ENCODE assay signal across 8 cellular contexts in the genomic region with DNA sequence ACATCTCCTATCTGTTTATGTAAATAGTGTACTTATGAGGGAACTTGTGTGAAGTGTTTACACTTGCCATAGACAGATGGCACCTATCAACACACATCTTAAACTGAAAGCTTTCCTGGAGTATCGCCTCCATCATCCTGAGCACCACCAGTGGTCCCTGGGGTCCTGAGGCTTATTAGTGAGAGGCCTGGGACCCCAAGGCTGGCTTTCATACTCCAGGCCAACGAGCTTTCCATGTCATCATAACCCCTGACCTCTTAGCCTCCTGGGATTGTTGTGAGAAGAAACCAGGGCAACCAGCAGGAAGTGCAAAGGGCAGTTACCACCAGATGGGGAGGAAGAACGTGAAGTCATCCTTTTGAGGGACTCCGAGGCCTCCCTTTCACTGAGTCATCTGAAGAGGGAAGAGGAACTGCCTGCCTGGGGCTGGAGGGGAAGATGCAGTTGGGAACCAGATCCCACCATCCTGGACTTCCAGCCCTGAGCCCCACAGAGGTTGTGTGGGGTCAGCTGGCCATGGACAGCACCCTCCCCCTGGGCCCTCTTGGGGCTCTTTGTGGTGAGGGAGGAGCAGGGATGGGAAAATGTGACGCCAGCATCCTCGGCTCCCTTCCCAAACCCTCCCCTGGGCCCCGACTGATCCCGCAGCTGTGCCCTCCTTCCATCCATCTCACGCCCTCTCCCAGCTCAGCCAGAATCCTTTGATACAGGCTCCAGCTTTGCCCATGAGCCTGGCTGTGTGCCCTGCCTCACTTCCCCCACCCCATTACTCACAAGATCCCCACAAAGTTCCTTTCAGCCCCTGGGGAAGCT. TPM values are rescaled to one million over a fixed set of nuclear protein-coding genes. Genes with fewer than 3 reads are reported as not detected.
DNase-seq lines count a peak whose midpoint lies in the region; ATAC-seq and TF ChIP-seq lines count a peak whose summit lies in the region.

No MANE protein-coding gene starts in this region.

- H3K36me3 Mint-ChIP-seq in activated CD4-positive, alpha-beta T cell treated with anti-CD3 and anti-CD28 coated beads for 36 hours (ENCODE audit: low read depth), result no peaks in the 10 kb centered on the region

- intact Hi-C loops in activated CD4-positive, alpha-beta T cell treated with anti-CD3 and anti-CD28 coated beads for 36 hours (cut with DNase I, micrococcal nuclease), result no loop called here

- H3K9me3 Mint-ChIP-seq in activated CD4-positive, alpha-beta T cell treated with anti-CD3 and anti-CD28 coated beads for 36 hours (ENCODE audit: low read depth), result no peaks in the 10 kb centered on the region

- H3K27ac Mint-ChIP-seq in activated CD4-positive, alpha-beta T cell treated with anti-CD3 and anti-CD28 coated beads for 36 hours, result no peak overlapping the region

- TF ChIP-seq CTCF in astrocyte of the spinal cord (IDR thresholded peaks at IDR 0.05; ENCODE audit: low read depth, low read length) (no peak), tibial nerve (IDR thresholded peaks at IDR 0.05) (no peak)

- H3K4me3 Mint-ChIP-seq in activated CD4-positive, alpha-beta T cell treated with anti-CD3 and anti-CD28 coated beads for 36 hours, result no peak overlapping the region

- 20 to 34% methylated on average over 9 of the region's 9 CpGs for WGBS in tibial nerve, 2 donors

- no peak for DNase-seq in activated CD4-positive, alpha-beta T cell treated with anti-CD3 and anti-CD28 coated beads for 36 hours
- DNase-seq in activated CD4-positive, alpha-beta T cell treated with anti-CD3 and anti-CD28 coated beads for 4 hours, result no peak
- DNase-seq in astrocyte of the spinal cord (ENCODE audit: low read depth, low spot score) (peak; percentile 63), left kidney (ENCODE audit: low read depth, low spot score) (peak; percentile 59), tibial nerve (ENCODE audit: low spot score in 2 of 2) (peak in 1 of 2 donors; percentile 26), 8988T (no peak)

- peak overlapping the region in 3 of 4 donors; percentile 71 to 93 (median 85) for H3K27ac ChIP-seq in tibial nerve

- no peaks in the 10 kb centered on the region for H3K27me3 ChIP-seq in tibial nerve

- POLR2A ChIA-PET in activated CD4-positive, alpha-beta T cell treated with anti-CD3 and anti-CD28 coated beads for 36 hours (lab: Charles Lee), result no interaction called here

- TF ChIP-seq POLR2A in tibial nerve (IDR thresholded peaks at IDR 0.05), result no peak

- in situ Hi-C loops in astrocyte of the spinal cord (cut with HindIII; ENCODE audit: low sequenced_read_pairs), result no loop called here

- peaks cover 12% of the 10 kb centered on the region for H3K27me3 Mint-ChIP-seq in activated CD4-positive, alpha-beta T cell treated with anti-CD3 and anti-CD28 coated beads for 36 hours

- no peaks in the 10 kb centered on the region for H3K36me3 ChIP-seq in tibial nerve

- CTCF ChIA-PET in activated CD4-positive, alpha-beta T cell treated with anti-CD3 and anti-CD28 coated beads for 36 hours (lab: Charles Lee), result interaction anchor here (0.6 to 1.6 kb wide), 5 partner anchors 14 to 1744 kb away, joined by 3 to 5 read pairs (median 3); no protein-coding TSS in a partner anchor

- H3K4me1 Mint-ChIP-seq in activated CD4-positive, alpha-beta T cell treated with anti-CD3 and anti-CD28 coated beads for 36 hours, result peaks cover 7% of the 10 kb centered on the region

- peak; percentile 39 for ATAC-seq in activated CD4-positive, alpha-beta T cell treated with anti-CD3 and anti-CD28 coated beads for 36 hours
- ATAC-seq in HG02798 (IDR thresholded peaks at IDR 0.05; ENCODE audit: poor library complexity, unreplicated experiment), result no peak
- ATAC-seq in HG03354 (IDR thresholded peaks at IDR 0.05; ENCODE audit: poor library complexity, severe bottlenecking, unreplicated experiment), result no peak

- H3K4me3 ChIP-seq in astrocyte of the spinal cord (ENCODE audit: low read depth, low read length), result no peak overlapping the region
- H3K4me3 ChIP-seq in tibial nerve, result no peak overlapping the region

- peak in 1 of 2 donors; percentile 52 for TF ChIP-seq EP300 in tibial nerve (IDR thresholded peaks at IDR 0.05)

- peaks cover 0 to 97% (median 64%) of the 10 kb centered on the region in 4 donors for H3K4me1 ChIP-seq in tibial nerve

- H3K9me3 ChIP-seq in tibial nerve, result no peaks in the 10 kb centered on the region

RNA-seq across cellular contexts. Expression of a gene that starts 5.8 kb away (rescaled TPM):
- total RNA-seq in activated CD4-positive, alpha-beta T cell treated with anti-CD3 and anti-CD28 coated beads for 36 hours, result under 1 TPM; 0.25 to 0.49 TPM
- total RNA-seq in tibial nerve, result 10 to 100 TPM in 1 of 4 donors, 1 to 10 TPM in 3; 6.3 to 11.8 (median 7.9) TPM

RNA-seq across cellular contexts. Expression of a gene that starts 22.3 kb away (rescaled TPM):
- total RNA-seq in activated CD4-positive, alpha-beta T cell treated with anti-CD3 and anti-CD28 coated beads for 36 hours, result 10 to 100 TPM; 13.5 to 13.6 TPM
- total RNA-seq in tibial nerve, result 10 to 100 TPM; 30.8 to 40.5 (median 35.5) TPM

Comparison
In these comparisons a context has a peak if more than half of its experiments do, and no peak if none do; other contexts are left out.
1. DNase-seq: peak in astrocyte of the spinal cord (single experiment) and left kidney (single experiment); none in activated CD4-positive, alpha-beta T cell treated with anti-CD3 and anti-CD28 coated beads for 36 hours (single experiment), activated CD4-positive, alpha-beta T cell treated with anti-CD3 and anti-CD28 coated beads for 4 hours (0 of 2) and 8988T (single experiment).
2. RNA of a gene that starts 5.8 kb away (total RNA-seq): 6.3 to 11.8 TPM in tibial nerve; 0.25 to 0.49 TPM in activated CD4-positive, alpha-beta T cell treated with anti-CD3 and anti-CD28 coated beads for 36 hours; every median in the first group is over 4 times any median in the second.